8 cellular contexts compared by ENCODE assay signal in the genomic region with DNA sequence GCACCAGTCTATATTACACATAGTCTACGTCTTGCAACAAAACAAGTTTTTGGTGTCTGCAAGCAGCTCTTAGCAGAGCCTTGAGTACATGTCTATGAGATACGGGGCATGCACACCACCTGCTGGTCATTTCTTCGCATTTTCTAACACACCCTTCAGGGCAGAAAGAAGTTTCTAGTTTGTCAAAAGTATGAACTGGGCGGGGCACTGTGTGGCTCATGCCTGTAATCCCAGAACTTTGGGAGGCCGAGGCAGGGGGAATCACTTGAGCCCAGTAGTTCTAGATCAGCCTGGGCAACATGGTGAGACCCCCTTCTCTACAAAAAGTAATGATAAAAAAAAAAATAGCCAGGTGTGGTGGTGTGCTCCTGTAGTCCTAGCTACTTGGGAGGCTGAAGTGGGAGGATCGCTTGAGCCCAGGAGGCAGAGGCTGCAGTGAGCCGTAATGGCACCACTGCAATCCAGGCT.
DNase-seq lines count a peak whose midpoint lies in the region; TF ChIP-seq lines count a peak whose summit lies in the region.

No MANE protein-coding gene starts in this region.

- no peak overlapping the region for H2BK5ac ChIP-seq in H9 (ENCODE audit: insufficient read length, low read length)

- DNase-seq in H9 (peak; percentile 38), T-helper 22 cell (ENCODE audit: low read depth) (peak; percentile 38), astrocyte of the cerebellum (ENCODE audit: low read depth) (peak; percentile 79), hippocampal formation (lab: John Stamatoyannopoulos, UW) (peak; percentile 21 to 68), NCI-H187 treated with DMSO at 0.1 percent for 48 hours (lab: John Stamatoyannopoulos, UW) (no peak)

- H3K9me2 ChIP-seq in Loucy (replicated peaks; ENCODE audit: low read depth, low read length) = no peaks in the 10 kb centered on the region

- H2BK15ac ChIP-seq in H9 (ENCODE audit: low read depth, low read length) = no peak overlapping the region

- no peak overlapping the region for H3K4ac ChIP-seq in H9 (ENCODE audit: low read depth, low read length)

- H3K4me1 ChIP-seq in H9 (ENCODE audit: insufficient read depth, low read length) (no peaks in the 10 kb centered on the region), Loucy (ENCODE audit: insufficient read depth, low read length, poor library complexity, severe bottlenecking) (peaks cover 7% of the 10 kb centered on the region)

- TF ChIP-seq CTCF in GM12872 (IDR thresholded peaks at IDR 0.05; ENCODE audit: insufficient read depth, low read depth, low read length) = peak; percentile 73
- peak; percentile 66 for TF ChIP-seq CTCF in H9 (conservative IDR thresholded peaks at IDR 0.05)
- peak; percentile 87 for TF ChIP-seq CTCF in Loucy (conservative IDR thresholded peaks at IDR 0.05; ENCODE audit: low read length)
- peak; percentile 64 for TF ChIP-seq CTCF in astrocyte of the cerebellum (IDR thresholded peaks at IDR 0.05; ENCODE audit: low read depth, low read length, missing control alignments)

- no peaks in the 10 kb centered on the region for H3K36me3 Mint-ChIP-seq in H9 (ENCODE audit: insufficient read depth in 1 of 3, low read depth in 3 of 3)

- no peak overlapping the region for H3K56ac ChIP-seq in H9 (ENCODE audit: insufficient read length, low read depth, low read length)

- no peak overlapping the region for H3K14ac ChIP-seq in H9 (ENCODE audit: insufficient read depth, low read length)

- no peaks in the 10 kb centered on the region for H3K79me2 ChIP-seq in H9 (ENCODE audit: insufficient read depth, low read length)
- no peaks in the 10 kb centered on the region for H3K79me2 ChIP-seq in Loucy (ENCODE audit: insufficient read depth, low read length)

- no peak overlapping the region for H2AK5ac ChIP-seq in H9 (ENCODE audit: insufficient read length, low read length)

- H4K20me1 ChIP-seq in H9 (ENCODE audit: control insufficient read depth, insufficient read depth, insufficient read length) (no peaks in the 10 kb centered on the region), Loucy (ENCODE audit: insufficient read depth, low read length, poor library complexity, severe bottlenecking) (no peaks in the 10 kb centered on the region)

- H3K27ac ChIP-seq in H9 (ENCODE audit: insufficient read length, low read depth, low read length) (no peak overlapping the region), skin epidermis (peak overlapping the region in 13 of 21 experiments; percentile 27 to 74 (median 53))

- no peaks in the 10 kb centered on the region for H3K9me3 Mint-ChIP-seq in H9

- H3K23me2 ChIP-seq in H9 (ENCODE audit: insufficient read length, low read depth, low read length, poor library complexity, severe bottlenecking) = no peaks in the 10 kb centered on the region

- H3K23ac ChIP-seq in H9 (ENCODE audit: insufficient read length, low read depth, low read length) = no peak overlapping the region

- no peak overlapping the region for H2BK20ac ChIP-seq in H9 (ENCODE audit: low read depth, low read length, poor library complexity, severe bottlenecking)

- H3K4me2 ChIP-seq in H9 (ENCODE audit: insufficient read depth, insufficient read length, low read length) (no peak overlapping the region), Loucy (ENCODE audit: low read depth, low read length, poor library complexity, severe bottlenecking) (no peak overlapping the region)

- in situ Hi-C loops in astrocyte of the cerebellum (cut with HindIII; ENCODE audit: low sequenced_read_pairs) = no loop called here

- H3K4me3 ChIP-seq in Loucy (ENCODE audit: low read length, poor library complexity, severe bottlenecking) (no peak overlapping the region), astrocyte of the cerebellum (ENCODE audit: low read depth, low read length) (no peak overlapping the region), skin epidermis (no peak overlapping the region)

- H3K27me3 Mint-ChIP-seq in H9 (ENCODE audit: low read depth) = no peaks in the 10 kb centered on the region

- no peaks in the 10 kb centered on the region for H3F3A ChIP-seq in Loucy (ENCODE audit: low read depth)

- H3K27ac Mint-ChIP-seq in H9 = no peak overlapping the region

- no peaks in the 10 kb centered on the region for H3K36me3 ChIP-seq in Loucy (ENCODE audit: insufficient read depth, low read length)

- no peak overlapping the region for H3K4me3 Mint-ChIP-seq in H9

- H3K27me3 ChIP-seq in H9 (ENCODE audit: insufficient read depth, low read length) (no peaks in the 10 kb centered on the region), Loucy (ENCODE audit: insufficient read depth, low read length, poor library complexity, severe bottlenecking) (no peaks in the 10 kb centered on the region)

- no peak overlapping the region for H4K8ac ChIP-seq in H9 (replicated peaks; ENCODE audit: insufficient read length, low read depth, low read length)

- H3K9ac ChIP-seq in H9 (ENCODE audit: extremely low read depth, insufficient read length, low read length) (no peak overlapping the region), Loucy (ENCODE audit: low read depth, low read length, poor library complexity, severe bottlenecking) (no peak overlapping the region)

- no peak overlapping the region for H3K18ac ChIP-seq in H9 (ENCODE audit: insufficient read length, low read depth, low read length)

- H4K5ac ChIP-seq in H9 (ENCODE audit: insufficient read length, low read depth, low read length) = no peak overlapping the region

- H2BK12ac ChIP-seq in H9 (ENCODE audit: insufficient read length, low read depth, low read length) = no peak overlapping the region

- no peak overlapping the region for H4K91ac ChIP-seq in H9 (ENCODE audit: insufficient read length, low read depth, low read length)

- H2AFZ ChIP-seq in H9 (ENCODE audit: low read length) (no peak overlapping the region), Loucy (ENCODE audit: low read length) (no peak overlapping the region)

- no CpG with 5 or more reads among the region's 7 CpGs for WGBS in H9 (ENCODE audit: extremely low coverage, insufficient read length, low lambda C conversion rate)

- H3K9me3 ChIP-seq in H9 (ENCODE audit: control insufficient read depth, low read depth, low read length) = no peaks in the 10 kb centered on the region
- H3K9me3 ChIP-seq in Loucy (ENCODE audit: insufficient read depth, low read depth, low read length) = no peaks in the 10 kb centered on the region

- no peak overlapping the region for H3T11ph ChIP-seq in H9 (ENCODE audit: low read length)

- H3K79me1 ChIP-seq in H9 (ENCODE audit: insufficient read depth, low read depth, low read length, poor library complexity, severe bottlenecking) = no peaks in the 10 kb centered on the region

- no peaks in the 10 kb centered on the region for H3K4me1 Mint-ChIP-seq in H9

- H2BK120ac ChIP-seq in H9 (ENCODE audit: low read depth, low read length, poor library complexity, severe bottlenecking) = no peak overlapping the region
